In genomic region chrX:15816886-15817285, GRCh38 we compare ENCODE assay signal across 10 cellular contexts. TPM values are rescaled to one million over a fixed set of nuclear protein-coding genes. Genes with fewer than 3 reads are reported as not detected.
DNase-seq lines count a peak whose midpoint lies in the region; ATAC-seq, FAIRE-seq and TF ChIP-seq lines count a peak whose summit lies in the region.
"Had no signal": no experiment of that assay in that cellular context is flagged by ENCODE, and none has a peak within 500 bp of the region (broad histone marks: within the 10 kb centered on the region; RNA-seq: fewer than 3 reads in every experiment).

No MANE protein-coding gene starts in this region.

- H3K4me2 ChIP-seq in astrocyte (ENCODE audit: low read length): no peak overlapping the region

- no peak for ATAC-seq in GM18511 (IDR thresholded peaks at IDR 0.05; ENCODE audit: unreplicated experiment)
- ATAC-seq in gastroesophageal sphincter: no peak

- H3K4me3 ChIP-seq in HUES48 (ENCODE audit: low read depth, low read length) (no peak overlapping the region), astrocyte (ENCODE audit: insufficient read depth, low read depth, low read length) (no peak overlapping the region), gastroesophageal sphincter (no peak overlapping the region)
- H3K4me3 ChIP-seq: thoracic aorta had no signal

- no peaks in the 10 kb centered on the region for H3K27me3 Mint-ChIP-seq in astrocyte (ENCODE audit: low read depth, unreplicated experiment)

- peaks cover 10% of the 10 kb centered on the region for H3K4me1 Mint-ChIP-seq in astrocyte (ENCODE audit: low read depth, unreplicated experiment)

- H3K9me3 ChIP-seq in HUES48 (ENCODE audit: control insufficient read depth, insufficient read depth, low read length) (no peaks in the 10 kb centered on the region), astrocyte (ENCODE audit: insufficient read depth, low read depth, low read length) (no peaks in the 10 kb centered on the region), gastroesophageal sphincter (no peaks in the 10 kb centered on the region)
- H3K9me3 ChIP-seq: thoracic aorta had no signal

- no peaks in the 10 kb centered on the region for H3K79me2 ChIP-seq in astrocyte (ENCODE audit: insufficient read depth, low read length)
- H3K79me2 ChIP-seq: parathyroid adenoma had no signal

- H3K36me3 Mint-ChIP-seq in astrocyte (ENCODE audit: low read depth, unreplicated experiment): no peaks in the 10 kb centered on the region

- H3K27me3 ChIP-seq in HUES48 (ENCODE audit: control insufficient read depth, insufficient read depth, low read length) (no peaks in the 10 kb centered on the region), astrocyte (ENCODE audit: insufficient read depth, low read length) (no peaks in the 10 kb centered on the region), gastroesophageal sphincter (no peaks in the 10 kb centered on the region)

- H3K27ac Mint-ChIP-seq in astrocyte (ENCODE audit: unreplicated experiment): peak overlapping the region; percentile 91

- no peak for TF ChIP-seq EP300 in gastroesophageal sphincter (IDR thresholded peaks at IDR 0.05)

- H3K4me1 ChIP-seq in HUES48 (ENCODE audit: control insufficient read depth, insufficient read depth, low read length) (peaks cover 19% of the 10 kb centered on the region), astrocyte (ENCODE audit: insufficient read depth, low read length) (no peaks in the 10 kb centered on the region), gastroesophageal sphincter (no peaks in the 10 kb centered on the region)
- H3K4me1 ChIP-seq: parathyroid adenoma had no signal

- no peak overlapping the region for H2AFZ ChIP-seq in astrocyte (ENCODE audit: low read depth, low read length)
- H2AFZ ChIP-seq: parathyroid adenoma had no signal

- H3K9me3 Mint-ChIP-seq in astrocyte (ENCODE audit: unreplicated experiment): no peaks in the 10 kb centered on the region

- H3K27ac ChIP-seq in HUES48 (ENCODE audit: low read depth, low read length) (peak overlapping the region; percentile 91), astrocyte (ENCODE audit: low read depth, low read length) (no peak overlapping the region), gastroesophageal sphincter (no peak overlapping the region)
- H3K27ac ChIP-seq: parathyroid adenoma, thoracic aorta had no signal

- no peak overlapping the region for H3K4me3 Mint-ChIP-seq in astrocyte (ENCODE audit: unreplicated experiment)

- WGBS in gastroesophageal sphincter (ENCODE audit: low coverage in 1 of 2), 2 donors: 55 to 56% methylated on average over 3 to 4 of the region's 4 CpGs

- peak overlapping the region; percentile 65 for H3K9ac ChIP-seq in HUES48 (ENCODE audit: low read depth, low read length)
- H3K9ac ChIP-seq in astrocyte (ENCODE audit: low read length): no peak overlapping the region
- H3K9ac ChIP-seq: parathyroid adenoma had no signal

- peak; percentile 78 for FAIRE-seq in astrocyte (lab: Jason Lieb, UNC)

- DNase-seq in T follicular helper cell (ENCODE audit: low read depth) (peak; percentile 10), astrocyte (ENCODE audit: low read depth) (peak; percentile 30), middle frontal gyrus (ENCODE audit: extremely low spot score, low spot score) (no peak)
- peak; percentile 18 to 23 for DNase-seq in stimulated activated CD4-positive, alpha-beta T cell treated with anti-CD3 and anti-CD28 coated beads, Interleukin-2, amount 100 ng/mL, for 24 hours
- DNase-seq: NCI-H1436 treated with DMSO at 0.1 percent for 48 hours had no signal

- TF ChIP-seq CTCF in astrocyte (IDR thresholded peaks at IDR 0.05; ENCODE audit: insufficient read depth, low read depth, low read length) (no peak), gastroesophageal sphincter (IDR thresholded peaks at IDR 0.05) (no peak)

- TF ChIP-seq POLR2A in gastroesophageal sphincter (IDR thresholded peaks at IDR 0.05): no peak

- H4K20me1 ChIP-seq in astrocyte (ENCODE audit: insufficient read depth, low read length): no peaks in the 10 kb centered on the region

- H3K36me3 ChIP-seq in HUES48 (ENCODE audit: control insufficient read depth, insufficient read depth, low read length) (peaks cover 88% of the 10 kb centered on the region), astrocyte (ENCODE audit: insufficient read depth, low read length) (peaks cover 6% of the 10 kb centered on the region), gastroesophageal sphincter (peaks cover 0 to 70% of the 10 kb centered on the region in 2 donors)

RNA-seq across cellular contexts. Expression of gene ZRSR2, which starts 26.6 kb away (rescaled TPM):
- 7.3 and 9.3 TPM in 2 replicates for total RNA-seq in astrocyte
- total RNA-seq in gastroesophageal sphincter: 10 to 100 TPM in 3 of 4 donors, 1 to 10 TPM in 1; 8.3 to 12.0 (median 11.0) TPM

RNA-seq across cellular contexts. Expression of gene AP1S2, which starts 37.7 kb away (rescaled TPM):
- 43.5 and 74.2 TPM in 2 replicates for total RNA-seq in astrocyte
- 100 to 1,000 TPM in 3 of 4 donors, 10 to 100 TPM in 1; 98.7 to 300 (median 203) TPM for total RNA-seq in gastroesophageal sphincter
